Comparison of ENCODE assay signal across 8 cellular contexts in the genomic region with DNA sequence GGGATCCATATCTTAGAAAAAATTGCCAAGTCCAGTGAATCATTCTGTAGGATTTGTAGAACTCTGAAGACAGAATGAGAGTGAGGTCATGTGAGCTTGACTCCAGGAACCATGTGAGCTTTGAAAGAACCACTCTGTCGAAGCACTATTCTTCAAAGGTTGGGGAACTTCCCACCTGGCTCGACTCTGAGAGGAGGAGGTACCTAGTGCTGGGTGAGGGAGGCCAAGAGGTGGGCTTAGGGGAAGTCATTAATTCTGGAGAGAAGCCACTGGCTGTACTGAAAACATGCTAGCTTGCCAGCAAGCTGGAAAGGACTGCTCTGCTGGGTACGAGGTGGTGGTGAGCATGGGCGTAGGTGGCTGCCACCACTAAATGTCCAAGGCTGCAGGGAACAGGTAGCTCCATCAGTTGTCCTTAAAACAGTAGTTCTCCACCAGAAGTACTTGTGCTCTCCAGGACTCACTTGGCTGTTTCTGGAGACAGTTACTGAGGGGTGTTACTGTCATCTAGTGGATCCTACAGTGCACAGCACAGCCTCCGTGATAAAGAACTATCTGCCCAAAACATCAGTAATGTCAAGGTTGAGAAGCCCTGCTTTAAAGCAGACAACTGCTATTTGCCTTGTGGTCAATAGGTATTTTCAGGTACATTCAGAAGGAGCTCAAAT. TPM values are rescaled to one million over a fixed set of nuclear protein-coding genes. Genes with fewer than 3 reads are reported as not detected.
DNase-seq lines count a peak whose midpoint lies in the region; ATAC-seq and TF ChIP-seq lines count a peak whose summit lies in the region.

No MANE protein-coding gene starts in this region.

- ATAC-seq in GM19395 (IDR thresholded peaks at IDR 0.05; ENCODE audit: unreplicated experiment): peak; percentile 76
- ATAC-seq in psoas muscle: peak; percentile 37 to 62 (median 52)
- no peak for ATAC-seq in GM21367 (IDR thresholded peaks at IDR 0.05; ENCODE audit: unreplicated experiment)

- H3K9me3 ChIP-seq in esophagus muscularis mucosa (peaks cover 0 to 19% (median 10%) of the 10 kb centered on the region in 4 donors), psoas muscle (peaks cover 16% of the 10 kb centered on the region)

- H3K4me3 ChIP-seq in BJ (ENCODE audit: low read depth, low read length): no peak overlapping the region
- no peak overlapping the region for H3K4me3 ChIP-seq in esophagus muscularis mucosa
- no peak overlapping the region for H3K4me3 ChIP-seq in psoas muscle

- H3K27ac ChIP-seq in esophagus muscularis mucosa (replicated peaks in 1 of 4): no peak overlapping the region
- no peak overlapping the region for H3K27ac ChIP-seq in psoas muscle

- 65% methylated on average over 5 of the region's 5 CpGs for WGBS in esophagus muscularis mucosa
- 47 to 65% (median 52%) methylated on average over 5 of the region's 5 CpGs for WGBS in psoas muscle, 3 donors

- TF ChIP-seq POLR2A in esophagus muscularis mucosa (IDR thresholded peaks at IDR 0.05; ENCODE audit: low read depth): no peak

- POLR2A ChIA-PET in BJ (lab: Charles Lee): interaction anchor here (0.5 kb wide), 1 partner anchor 231 kb away, joined by 5 read pairs; no protein-coding TSS in a partner anchor

- DNase-seq in BJ (ENCODE audit: low read depth) (no peak), RPMI7951 (ENCODE audit: low read depth) (peak; percentile 31), esophagus muscularis mucosa (ENCODE audit: extremely low spot score) (peak; percentile 89), psoas muscle (no peak)
- no peak for DNase-seq in NK-92 treated with Interleukin-12 subunit alpha and Interleukin-12 subunit beta, amount 100 ng/mL, for 24 hours (lab: John Stamatoyannopoulos, UW)
- DNase-seq in stimulated activated CD4-positive, alpha-beta T cell treated with anti-CD3 and anti-CD28 coated beads, Interleukin-15, amount 100 ng/mL, for 24 hours: no peak

- H3K4me1 ChIP-seq in esophagus muscularis mucosa: peaks cover 0 to 3% (median 0%) of the 10 kb centered on the region in 4 donors
- H3K4me1 ChIP-seq in psoas muscle: no peaks in the 10 kb centered on the region

- H3K27me3 ChIP-seq in BJ (ENCODE audit: control insufficient read depth, insufficient read depth, low read length) (no peaks in the 10 kb centered on the region), esophagus muscularis mucosa (no peaks in the 10 kb centered on the region), psoas muscle (ENCODE audit: insufficient read depth in 3 of 3, low read length in 2 of 3) (no peaks in the 10 kb centered on the region)

- TF ChIP-seq EP300 in esophagus muscularis mucosa (IDR thresholded peaks at IDR 0.05): no peak

- CTCF ChIA-PET in BJ (lab: Yijun Ruan, JAX): interaction anchor here (0.6 to 3.2 kb wide), 9 partner anchors 9 to 632 kb away, joined by 3 to 13 read pairs (median 3); no protein-coding TSS in a partner anchor

- intact Hi-C loops in esophagus muscularis mucosa (cut with DNase I) (no loop called here), psoas muscle (cut with DNase I) (no loop called here)

- TF ChIP-seq CTCF in BJ (IDR thresholded peaks at IDR 0.05; ENCODE audit: insufficient read depth, low read depth, low read length): peak; percentile 48
- peak in 2 of 3 experiments; percentile 11 to 47 for TF ChIP-seq CTCF in esophagus muscularis mucosa (IDR thresholded peaks at IDR 0.05)
- peak; percentile 25 for TF ChIP-seq CTCF in psoas muscle (IDR thresholded peaks at IDR 0.05)

- H3K36me3 ChIP-seq in BJ (ENCODE audit: control insufficient read depth, insufficient read depth, low read length) (peaks cover 20% of the 10 kb centered on the region), esophagus muscularis mucosa (peaks cover 17 to 46% (median 37%) of the 10 kb centered on the region in 4 donors), psoas muscle (ENCODE audit: insufficient read depth in 1 of 2, low read depth in 1 of 2) (peaks cover 0 to 42% of the 10 kb centered on the region in 2 donors)

RNA-seq across cellular contexts. Expression of a gene that starts 34.7 kb away (rescaled TPM):
- polyA plus RNA-seq in BJ (2011; rRNA removed): 24.3 and 29.9 TPM in 2 replicates
- 34.7 and 36.8 TPM in 2 replicates for polyA minus RNA-seq in BJ (2011; rRNA and poly(A)+ RNA removed)
- total RNA-seq in RPMI7951 (2014; rRNA removed; shearing (Covaris generic)): 47.8 and 50.3 TPM in 2 replicates
- 10 to 100 TPM; 17.0 to 25.3 (median 25.1) TPM for total RNA-seq in esophagus muscularis mucosa
- 10 to 100 TPM in 2 of 4 donors, 1 to 10 TPM in 2; 2.6 to 30.2 (median 12.4) TPM for total RNA-seq in psoas muscle
- polyA plus RNA-seq in psoas muscle: 1 to 10 TPM; 3.2 to 8.1 (median 6.1) TPM

Comparison
In these comparisons a context has a peak if more than half of its experiments do, and no peak if none do; other contexts are left out.
1. DNase-seq: peak in RPMI7951 (single experiment) and esophagus muscularis mucosa (single experiment); none in BJ (single experiment), psoas muscle (0 of 2), NK-92 treated with Interleukin-12 subunit alpha and Interleukin-12 subunit beta, amount 100 ng/mL, for 24 hours (single experiment) and stimulated activated CD4-positive, alpha-beta T cell treated with anti-CD3 and anti-CD28 coated beads, Interleukin-15, amount 100 ng/mL, for 24 hours (single experiment).
2. Peak in every context shown above with its lines, with median percentiles within 50 percentile points of each other: CTCF ChIP-seq.